ENCODE assay signal across 1 cellular context in the genomic region with DNA sequence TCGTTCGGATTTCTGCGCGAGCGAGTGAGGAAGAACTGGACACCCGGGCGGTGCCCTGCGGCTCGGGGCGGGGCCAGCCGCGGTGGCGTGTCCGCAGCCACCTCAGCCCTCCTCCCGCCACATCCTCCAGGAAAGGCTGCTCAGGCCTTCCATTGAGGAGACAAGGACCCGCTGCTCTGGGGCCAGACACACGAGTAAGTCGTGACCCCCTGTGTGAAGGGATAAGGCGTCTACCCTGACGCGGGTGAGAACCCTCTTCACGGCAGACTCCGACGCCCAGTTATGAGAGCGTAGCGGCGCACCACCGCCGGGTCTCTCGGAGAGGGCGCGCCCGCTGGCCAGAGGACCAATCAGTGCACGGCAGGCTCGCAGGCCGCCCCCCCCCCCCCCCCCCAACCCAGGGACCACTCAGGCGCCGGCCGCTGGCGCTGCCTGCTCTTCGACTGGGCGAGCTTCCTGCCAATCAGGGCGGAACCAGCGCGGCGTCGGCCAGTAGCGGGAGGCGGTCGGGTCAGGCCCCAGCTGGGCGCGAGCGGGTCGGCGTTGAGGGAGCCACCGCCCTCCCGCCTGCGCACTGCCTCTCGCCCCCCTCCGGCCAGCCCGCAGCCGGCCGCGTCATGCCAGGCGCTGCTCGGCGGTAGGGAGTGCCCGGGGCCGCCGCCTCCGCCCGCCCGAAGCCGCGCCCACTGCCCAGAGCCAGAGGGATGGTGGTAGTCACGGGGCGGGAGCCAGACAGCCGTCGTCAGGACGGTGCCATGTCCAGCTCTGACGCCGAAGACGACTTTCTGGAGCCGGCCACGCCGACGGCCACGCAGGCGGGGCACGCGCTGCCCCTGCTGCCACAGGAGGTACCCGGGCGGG.
TF ChIP-seq lines count a peak whose summit lies in the region.

KCTD7 (plus strand) TSS at position 521 of the 861 bp plus-strand sequence; CDS start at position 705, 184 bp downstream.

TF ChIP-seq in HepG2, 621 proteins besides CTCF, POLR2A, EP300 and RAD21 (continued from another document and continues in another):
- TF ChIP-seq SP2 (CRISPR knock-in tag; IDR thresholded peaks at IDR 0.05) (peak; percentile 94), PHF20 (CRISPR knock-in tag; IDR thresholded peaks at IDR 0.05) (peak; percentile 30; the same call in 1 of the 2 replicates), ZNF776 (CRISPR knock-in tag; IDR thresholded peaks at IDR 0.05) (peak; percentile 85), ZNF607 (CRISPR knock-in tag; IDR thresholded peaks at IDR 0.05; ENCODE audit: borderline replicate concordance) (peak; percentile 5; the same call in 1 of the 2 replicates), GLMP (CRISPR knock-in tag; IDR thresholded peaks at IDR 0.05; ENCODE audit: borderline replicate concordance) (no peak), ZFP36L2 (CRISPR knock-in tag; IDR thresholded peaks at IDR 0.05) (no peak), MAFK (conservative IDR thresholded peaks at IDR 0.05 in 1 of 2, IDR thresholded peaks at IDR 0.05 in 1 of 2; ENCODE audit: low read length in 2 of 2) (no peak), ZNF563 (CRISPR knock-in tag; IDR thresholded peaks at IDR 0.05) (0 out of 2 replicates have a peak, but pooled peaks have one; percentile 32), ZIK1 (CRISPR knock-in tag; IDR thresholded peaks at IDR 0.05; ENCODE audit: borderline replicate concordance, low read depth) (peak; percentile 64; the same call in 1 of the 2 replicates), SMYD3 (CRISPR knock-in tag; IDR thresholded peaks at IDR 0.05) (0 out of 2 replicates have a peak, but pooled peaks have one; percentile 47), ZNF687 (CRISPR knock-in tag; IDR thresholded peaks at IDR 0.05) (peak; percentile 85), SAFB2 (CRISPR knock-in tag; IDR thresholded peaks at IDR 0.05; ENCODE audit: borderline replicate concordance, low read depth) (peak; percentile 58; the same call in 1 of the 2 replicates), ZNF777 (CRISPR knock-in tag; IDR thresholded peaks at IDR 0.05) (no peak; the same call in 1 of the 2 replicates), ZNF136 (CRISPR knock-in tag; IDR thresholded peaks at IDR 0.05; ENCODE audit: low read depth) (0 out of 2 replicates have a peak, but pooled peaks have one; percentile 71), IKZF4 (CRISPR knock-in tag; IDR thresholded peaks at IDR 0.05; ENCODE audit: borderline replicate concordance, low read depth, not compliant biosample characterization) (peak; percentile 64), MXD4 (CRISPR knock-in tag; IDR thresholded peaks at IDR 0.05) (peak; percentile 74), ZNF20 (CRISPR knock-in tag; IDR thresholded peaks at IDR 0.05) (no peak), HNRNPK (IDR thresholded peaks at IDR 0.05; ENCODE audit: low read depth, low read length, poor library complexity, severe bottlenecking) (peak; percentile 97), ZFP82 (CRISPR knock-in tag; IDR thresholded peaks at IDR 0.05; ENCODE audit: borderline replicate concordance) (no peak), RERE (CRISPR knock-in tag; IDR thresholded peaks at IDR 0.05; ENCODE audit: low read depth) (no peak), ZNF749 (CRISPR knock-in tag; IDR thresholded peaks at IDR 0.05; ENCODE audit: borderline replicate concordance) (peak; percentile 81; the same call in 1 of the 2 replicates), KAT7 (CRISPR knock-in tag; IDR thresholded peaks at IDR 0.05; ENCODE audit: borderline replicate concordance) (peak; percentile 61; the same call in 1 of the 2 replicates), SIN3A (IDR thresholded peaks at IDR 0.05; ENCODE audit: borderline replicate concordance, low read depth, low read length) (peak; percentile 61; the same call in 1 of the 2 replicates), BRF2 (CRISPR knock-in tag; IDR thresholded peaks at IDR 0.05) (no peak), MAZ (IDR thresholded peaks at IDR 0.05; ENCODE audit: borderline replicate concordance, low read depth, low read length) (peak; percentile 8; the same call in 1 of the 2 replicates), MAZ (CRISPR knock-in tag; IDR thresholded peaks at IDR 0.05; ENCODE audit: low read depth) (peak; percentile 93), TCF12 (IDR thresholded peaks at IDR 0.05) (no peak), TCF12 (CRISPR knock-in tag; IDR thresholded peaks at IDR 0.05) (peak; percentile 88; the same call in 1 of the 2 replicates), ARNTL (CRISPR knock-in tag; IDR thresholded peaks at IDR 0.05) (peak; percentile 43; the same call in 1 of the 2 replicates), ZNF580 (CRISPR knock-in tag; IDR thresholded peaks at IDR 0.05; ENCODE audit: borderline replicate concordance, low read depth) (peak; percentile 51), GABPA (IDR thresholded peaks at IDR 0.05; ENCODE audit: low read depth, low read length) (no peak), GABPA (CRISPR knock-in tag; IDR thresholded peaks at IDR 0.05; ENCODE audit: low read depth) (0 out of 2 replicates have a peak, but pooled peaks have one; percentile 20), ZNF703 (CRISPR knock-in tag; IDR thresholded peaks at IDR 0.05; ENCODE audit: borderline replicate concordance) (no peak), NR3C1 (CRISPR knock-in tag; IDR thresholded peaks at IDR 0.05) (no peak), ZNF577 (CRISPR knock-in tag; IDR thresholded peaks at IDR 0.05; ENCODE audit: borderline replicate concordance, low read depth) (no peak)
- TF ChIP-seq, protein P1, sequence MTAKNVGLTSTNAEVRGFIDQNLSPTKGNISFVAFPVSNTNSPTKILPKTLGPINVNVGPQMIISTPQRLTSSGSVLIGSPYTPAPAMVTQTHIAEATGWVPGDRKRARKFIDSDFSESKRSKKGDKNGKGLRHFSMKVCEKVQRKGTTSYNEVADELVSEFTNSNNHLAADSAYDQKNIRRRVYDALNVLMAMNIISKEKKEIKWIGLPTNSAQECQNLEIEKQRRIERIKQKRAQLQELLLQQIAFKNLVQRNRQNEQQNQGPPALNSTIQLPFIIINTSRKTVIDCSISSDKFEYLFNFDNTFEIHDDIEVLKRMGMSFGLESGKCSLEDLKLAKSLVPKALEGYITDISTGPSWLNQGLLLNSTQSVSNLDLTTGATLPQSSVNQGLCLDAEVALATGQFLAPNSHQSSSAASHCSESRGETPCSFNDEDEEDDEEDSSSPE (CRISPR knock-in tag; IDR thresholded peaks at IDR 0.05) = peak; percentile 69
- TF ChIP-seq, protein P2, sequence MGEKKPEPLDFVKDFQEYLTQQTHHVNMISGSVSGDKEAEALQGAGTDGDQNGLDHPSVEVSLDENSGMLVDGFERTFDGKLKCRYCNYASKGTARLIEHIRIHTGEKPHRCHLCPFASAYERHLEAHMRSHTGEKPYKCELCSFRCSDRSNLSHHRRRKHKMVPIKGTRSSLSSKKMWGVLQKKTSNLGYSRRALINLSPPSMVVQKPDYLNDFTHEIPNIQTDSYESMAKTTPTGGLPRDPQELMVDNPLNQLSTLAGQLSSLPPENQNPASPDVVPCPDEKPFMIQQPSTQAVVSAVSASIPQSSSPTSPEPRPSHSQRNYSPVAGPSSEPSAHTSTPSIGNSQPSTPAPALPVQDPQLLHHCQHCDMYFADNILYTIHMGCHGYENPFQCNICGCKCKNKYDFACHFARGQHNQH (CRISPR knock-in tag; IDR thresholded peaks at IDR 0.05) = peak; percentile 67
- TF ChIP-seq, protein P3, sequence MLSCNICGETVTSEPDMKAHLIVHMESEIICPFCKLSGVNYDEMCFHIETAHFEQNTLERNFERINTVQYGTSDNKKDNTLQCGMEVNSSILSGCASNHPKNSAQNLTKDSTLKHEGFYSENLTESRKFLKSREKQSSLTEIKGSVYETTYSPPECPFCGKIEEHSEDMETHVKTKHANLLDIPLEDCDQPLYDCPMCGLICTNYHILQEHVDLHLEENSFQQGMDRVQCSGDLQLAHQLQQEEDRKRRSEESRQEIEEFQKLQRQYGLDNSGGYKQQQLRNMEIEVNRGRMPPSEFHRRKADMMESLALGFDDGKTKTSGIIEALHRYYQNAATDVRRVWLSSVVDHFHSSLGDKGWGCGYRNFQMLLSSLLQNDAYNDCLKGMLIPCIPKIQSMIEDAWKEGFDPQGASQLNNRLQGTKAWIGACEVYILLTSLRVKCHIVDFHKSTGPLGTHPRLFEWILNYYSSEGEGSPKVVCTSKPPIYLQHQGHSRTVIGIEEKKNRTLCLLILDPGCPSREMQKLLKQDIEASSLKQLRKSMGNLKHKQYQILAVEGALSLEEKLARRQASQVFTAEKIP (CRISPR knock-in tag; IDR thresholded peaks at IDR 0.05; ENCODE audit: borderline replicate concordance) = no peak
